Comparison of ENCODE assay signal across 1 cellular context in genomic region chr21:43332461-43332860, GRCh38.
TF ChIP-seq lines count a peak whose summit lies in the region.

No MANE protein-coding gene starts in this region.

TF ChIP-seq in H1, 55 proteins besides CTCF, POLR2A, EP300 and RAD21:
- TF ChIP-seq HDAC2 (IDR thresholded peaks at IDR 0.05; ENCODE audit: borderline replicate concordance in 1 of 2, low read depth in 2 of 2, low read length in 2 of 2) (no peak), RBBP5 (IDR thresholded peaks at IDR 0.05; ENCODE audit: borderline replicate concordance, low read depth, low read length) (no peak), BRCA1 (IDR thresholded peaks at IDR 0.05; ENCODE audit: low read depth, low read length) (no peak), ATF2 (IDR thresholded peaks at IDR 0.05; ENCODE audit: low read length) (no peak), TAF7 (optimal IDR thresholded peaks at IDR 0.05; ENCODE audit: borderline replicate concordance, low read depth, low read length) (no peak)
